Comparison of ENCODE assay signal across 23 cellular contexts in the genomic region with DNA sequence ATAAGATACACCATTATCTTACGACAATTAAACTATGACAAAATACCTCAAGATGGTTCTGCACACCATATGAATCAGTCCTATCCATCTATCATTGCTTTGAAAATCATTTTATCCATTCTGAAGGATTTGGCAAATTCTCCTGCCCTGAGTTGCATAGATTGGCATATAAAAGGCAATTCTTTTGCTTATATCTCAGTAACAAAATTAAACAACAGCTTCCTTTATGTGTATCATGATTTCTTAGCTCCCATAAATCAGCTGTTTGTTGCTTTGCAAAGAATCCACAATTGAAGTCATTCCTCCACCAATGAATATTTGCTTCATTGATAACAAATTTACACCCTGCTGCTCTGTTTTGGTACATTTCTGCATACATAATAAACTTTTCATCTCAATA.
A peak's percentile ranks its signal among the peaks of the same experiment; 100 is the strongest.
DNase-seq lines count a peak whose midpoint lies in the region; ATAC-seq and TF ChIP-seq lines count a peak whose summit lies in the region.
"Had no signal": no experiment of that assay in that cellular context is flagged by ENCODE, and none has a peak within 500 bp of the region (broad histone marks: within the 10 kb centered on the region; RNA-seq: fewer than 3 reads in every experiment).

No MANE protein-coding gene starts in this region.

- H3K79me2 ChIP-seq in OCI-LY7 (ENCODE audit: insufficient read depth, low read depth, low read length) = no peaks in the 10 kb centered on the region

- WGBS in psoas muscle, 3 donors = 93 to 99% (median 98%) methylated on average over 1 of the region's 1 CpG

- H4K20me1 ChIP-seq in OCI-LY7 (ENCODE audit: insufficient read depth, low read length) = no peaks in the 10 kb centered on the region
- H4K20me1 ChIP-seq: BLaER1 treated with 17β-estradiol and CSF1 and Interleukin-3, amounts not matched to agents 10 nM and 100 nM had no signal

- no peak overlapping the region for H2AFZ ChIP-seq in OCI-LY7 (ENCODE audit: low read length)

- H3K27me3 ChIP-seq in psoas muscle (ENCODE audit: insufficient read depth in 3 of 3, low read length in 2 of 3) = no peaks in the 10 kb centered on the region
- H3K27me3 ChIP-seq: BLaER1 treated with 17β-estradiol and CSF1 and Interleukin-3, amounts not matched to agents 10 nM and 100 nM had no signal

- POLR2A ChIA-PET in OCI-LY7 (lab: Charles Lee) = interaction anchor here (0.6 to 0.8 kb wide), 3 partner anchors 20 to 570 kb away, joined by 3 read pairs; no protein-coding TSS in a partner anchor

- TF ChIP-seq CTCF in psoas muscle (IDR thresholded peaks at IDR 0.05) (no peak), OCI-LY7 (conservative IDR thresholded peaks at IDR 0.05; ENCODE audit: low read length) (no peak)

- no peak overlapping the region for H3K4me2 ChIP-seq in OCI-LY7 (ENCODE audit: low read length)
- H3K4me2 ChIP-seq: BLaER1 treated with 17β-estradiol and CSF1 and Interleukin-3, amounts not matched to agents 10 nM and 100 nM had no signal

- H3K4me1 ChIP-seq in psoas muscle = peaks cover 8% of the 10 kb centered on the region
- H3K4me1 ChIP-seq in OCI-LY7 (ENCODE audit: insufficient read depth, low read length, poor library complexity, severe bottlenecking) = no peaks in the 10 kb centered on the region
- H3K4me1 ChIP-seq: BLaER1 treated with 17β-estradiol and CSF1 and Interleukin-3, amounts not matched to agents 10 nM and 100 nM had no signal

- BruUV-seq in OCI-LY7 (replicated peaks; lab: Mats Ljungman, UMichigan) = no TSS peak

- ATAC-seq in psoas muscle = no peak
- ATAC-seq in GM21528 (IDR thresholded peaks at IDR 0.05; ENCODE audit: low FRiP score, unreplicated experiment) = no peak
- ATAC-seq: CD8-positive, alpha-beta T cell; GM12878 had no signal

- H3K36me3 ChIP-seq in psoas muscle (ENCODE audit: insufficient read depth in 1 of 2, low read depth in 1 of 2) = peaks cover 0 to 6% of the 10 kb centered on the region in 2 donors
- no peaks in the 10 kb centered on the region for H3K36me3 ChIP-seq in OCI-LY7 (ENCODE audit: insufficient read depth, low read length)
- H3K36me3 ChIP-seq: BLaER1 treated with 17β-estradiol and CSF1 and Interleukin-3, amounts not matched to agents 10 nM and 100 nM had no signal

- no peaks in the 10 kb centered on the region for H3K9me2 ChIP-seq in OCI-LY7 (ENCODE audit: insufficient read depth, low read length)

- H3K4me3 ChIP-seq in psoas muscle (no peak overlapping the region), OCI-LY7 (ENCODE audit: low read depth, low read length, poor library complexity, severe bottlenecking) (no peak overlapping the region)
- H3K4me3 ChIP-seq: BLaER1 treated with 17β-estradiol and CSF1 and Interleukin-3, amounts not matched to agents 10 nM and 100 nM; GM12878 had no signal

- DNase-seq in COLO829 (ENCODE audit: low spot score) = peak; percentile 78
- peak; percentile 32 for DNase-seq in SK-MEL-5 (ENCODE audit: low read depth, low spot score)
- DNase-seq in foreskin melanocyte = peak; percentile 52
- no peak for DNase-seq in psoas muscle
- no peak for DNase-seq in OCI-LY7 (ENCODE audit: low spot score)
- DNase-seq in amniotic stem cell (lab: John Stamatoyannopoulos, UW) = no peak
- no peak for DNase-seq in NCI-H345 (lab: John Stamatoyannopoulos, UW)
- DNase-seq: 8988T; AML-193; CD4-positive, alpha-beta T cell; CD8-positive, alpha-beta T cell; COR-L47; DMS 273 treated with DMSO at 0.1 percent for 48 hours; DMS153; DMS53; DMS79; DND-41; EL; GDM1 had no signal

- intact Hi-C loops in psoas muscle (cut with DNase I) = no loop called here
- intact Hi-C loops in OCI-LY7 (cut with micrococcal nuclease; ENCODE audit: unreplicated experiment) = no loop called here

- H3K27ac ChIP-seq in psoas muscle = peak overlapping the region; percentile 66
- H3K27ac ChIP-seq in OCI-LY7 (ENCODE audit: low read depth, low read length, poor library complexity, severe bottlenecking) = no peak overlapping the region
- H3K27ac ChIP-seq: BLaER1 treated with 17β-estradiol and CSF1 and Interleukin-3, amounts not matched to agents 10 nM and 100 nM; C4-2B had no signal

- CTCF ChIA-PET in OCI-LY7 (lab: Charles Lee; ENCODE audit: unreplicated experiment) = no interaction called here

- H3K9me3 ChIP-seq in psoas muscle = no peaks in the 10 kb centered on the region
- H3K9me3 ChIP-seq in OCI-LY7 (ENCODE audit: low read length) = no peaks in the 10 kb centered on the region
- H3K9me3 ChIP-seq: BLaER1 treated with 17β-estradiol and CSF1 and Interleukin-3, amounts not matched to agents 10 nM and 100 nM had no signal

- in situ Hi-C loops in SK-MEL-5 (cut with HindIII; ENCODE audit: low pct_unique_long_range_greater_than_20kb, low sequenced_read_pairs) = no loop called here

Comparison
In these comparisons a context has a peak if more than half of its experiments do, and no peak if none do; other contexts are left out.
1. DNase-seq: peak in COLO829 (single experiment), SK-MEL-5 (single experiment) and foreskin melanocyte (single experiment); none in psoas muscle (0 of 2), OCI-LY7 (single experiment), amniotic stem cell (single experiment) and NCI-H345 (single experiment).